ENCODE assay signal across 9 cellular contexts in genomic region chr5:1667648-1668140, GRCh38.
DNase-seq lines count a peak whose midpoint lies in the region; ATAC-seq and TF ChIP-seq lines count a peak whose summit lies in the region.
"Had no signal": no experiment of that assay in that cellular context is flagged by ENCODE, and none has a peak within 500 bp of the region (broad histone marks: within the 10 kb centered on the region; RNA-seq: fewer than 3 reads in every experiment).

No MANE protein-coding gene starts in this region.

- H3K36me3 ChIP-seq in ES-I3 (ENCODE audit: insufficient read depth, low read length): no peaks in the 10 kb centered on the region
- H3K36me3 ChIP-seq in HUES64 (ENCODE audit: insufficient read depth, low read length): no peaks in the 10 kb centered on the region

- peak overlapping the region; percentile 61 for H3K9ac ChIP-seq in ES-I3 (ENCODE audit: low read depth, low read length)
- H3K9ac ChIP-seq in HUES64 (ENCODE audit: low read depth, low read length): peak overlapping the region; percentile 52; the same call in 1 of the 2 replicates

- ATAC-seq in left ventricle myocardium superior: peak; percentile 24
- ATAC-seq in GM21360 (IDR thresholded peaks at IDR 0.05; ENCODE audit: unreplicated experiment): no peak

- no peaks in the 10 kb centered on the region for H3K9me3 Mint-ChIP-seq in osteocyte (ENCODE audit: unreplicated experiment)

- no peak for TF ChIP-seq CTCF in osteocyte (IDR thresholded peaks at IDR 0.05)

- no peaks in the 10 kb centered on the region for H3K9me3 ChIP-seq in ES-I3 (ENCODE audit: control insufficient read depth, insufficient read depth, low read length)
- H3K9me3 ChIP-seq in HUES64 (ENCODE audit: insufficient read depth, low read depth, low read length): no peaks in the 10 kb centered on the region

- peaks cover 50% of the 10 kb centered on the region for H3K27me3 Mint-ChIP-seq in osteocyte (ENCODE audit: unreplicated experiment)

- H3K4me3 Mint-ChIP-seq in osteocyte (ENCODE audit: unreplicated experiment): no peak overlapping the region

- 0 out of 2 replicates have a peak, but pooled peaks cover 6% of the 10 kb centered on the region for H3K4me1 ChIP-seq in ES-I3 (ENCODE audit: insufficient read depth, low read length)
- H3K4me1 ChIP-seq in HUES64 (ENCODE audit: insufficient read depth, low read length): 0 out of 2 replicates have a peak, but pooled peaks cover 5% of the 10 kb centered on the region

- H3K27me3 ChIP-seq in HUES64 (ENCODE audit: insufficient read depth, low read length): peaks cover 44% of the 10 kb centered on the region

- H3K4me3 ChIP-seq in HUES64 (ENCODE audit: low read length): peak overlapping the region; percentile 70

- H3K27ac ChIP-seq in HUES64 (ENCODE audit: low read depth, low read length): no peak overlapping the region

- no peaks in the 10 kb centered on the region for H3K4me1 Mint-ChIP-seq in osteocyte (ENCODE audit: unreplicated experiment)

- 2% methylated on average over 38 of the region's 38 CpGs for WGBS in HUES64

- no peaks in the 10 kb centered on the region for H3K36me3 Mint-ChIP-seq in osteocyte (ENCODE audit: unreplicated experiment)

- intact Hi-C loops in left ventricle myocardium superior (cut with micrococcal nuclease): no loop called here

- DNase-seq in left ventricle myocardium superior (no peak), osteocyte (ENCODE audit: extremely low spot score, unreplicated experiment) (peak; percentile 85), kidney glomerular epithelial cell (lab: John Stamatoyannopoulos, UW) (no peak), DMS114 treated with DMSO at 0.1 percent for 48 hours (lab: John Stamatoyannopoulos, UW; ENCODE audit: unreplicated experiment) (no peak), DMS 273 treated with DMSO at 0.1 percent for 48 hours (lab: John Stamatoyannopoulos, UW) (no peak)
- DNase-seq: mammary epithelial cell had no signal

- H3K27ac Mint-ChIP-seq in osteocyte (ENCODE audit: unreplicated experiment): no peak overlapping the region
